ENCODE assay signal across 1 cellular context in the genomic region with DNA sequence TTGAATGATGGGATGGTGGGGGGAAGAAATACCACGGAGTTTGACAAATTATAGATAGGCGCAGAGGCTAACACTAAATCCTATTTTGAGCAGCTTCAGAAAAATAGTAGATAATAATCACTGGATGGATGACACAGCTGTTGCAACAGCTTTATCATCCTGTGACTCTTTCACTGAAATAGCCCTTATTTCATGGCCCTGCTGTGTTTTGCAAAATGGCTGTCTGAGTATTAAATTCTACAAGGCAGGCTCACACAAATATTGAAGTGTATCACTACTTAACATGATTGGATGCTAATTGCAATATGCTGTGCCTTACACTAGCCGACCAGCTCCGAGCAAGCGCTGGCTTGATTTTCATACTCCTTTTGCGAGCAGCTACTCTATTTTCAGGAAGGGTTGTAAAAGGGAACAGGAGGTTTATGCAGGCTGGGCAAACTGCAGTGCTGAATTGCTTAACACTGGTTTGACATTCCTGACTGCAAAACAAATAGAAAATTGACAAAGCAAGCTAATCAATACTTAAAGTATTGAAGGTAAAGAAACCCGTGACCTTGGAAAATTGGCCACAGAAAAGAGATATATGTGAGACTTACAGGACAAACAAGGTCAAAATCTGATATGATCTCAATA.
A peak's percentile ranks its signal among the peaks of the same experiment; 100 is the strongest.
TF ChIP-seq lines count a peak whose summit lies in the region.

No MANE protein-coding gene starts in this region.

TF ChIP-seq in HepG2, 621 proteins besides CTCF, POLR2A, EP300 and RAD21 (continued from another document and continues in another):
- peak; percentile 42; the same call in 1 of the 2 replicates for TF ChIP-seq BCL6 (CRISPR knock-in tag; IDR thresholded peaks at IDR 0.05)
- TF ChIP-seq, protein P1, sequence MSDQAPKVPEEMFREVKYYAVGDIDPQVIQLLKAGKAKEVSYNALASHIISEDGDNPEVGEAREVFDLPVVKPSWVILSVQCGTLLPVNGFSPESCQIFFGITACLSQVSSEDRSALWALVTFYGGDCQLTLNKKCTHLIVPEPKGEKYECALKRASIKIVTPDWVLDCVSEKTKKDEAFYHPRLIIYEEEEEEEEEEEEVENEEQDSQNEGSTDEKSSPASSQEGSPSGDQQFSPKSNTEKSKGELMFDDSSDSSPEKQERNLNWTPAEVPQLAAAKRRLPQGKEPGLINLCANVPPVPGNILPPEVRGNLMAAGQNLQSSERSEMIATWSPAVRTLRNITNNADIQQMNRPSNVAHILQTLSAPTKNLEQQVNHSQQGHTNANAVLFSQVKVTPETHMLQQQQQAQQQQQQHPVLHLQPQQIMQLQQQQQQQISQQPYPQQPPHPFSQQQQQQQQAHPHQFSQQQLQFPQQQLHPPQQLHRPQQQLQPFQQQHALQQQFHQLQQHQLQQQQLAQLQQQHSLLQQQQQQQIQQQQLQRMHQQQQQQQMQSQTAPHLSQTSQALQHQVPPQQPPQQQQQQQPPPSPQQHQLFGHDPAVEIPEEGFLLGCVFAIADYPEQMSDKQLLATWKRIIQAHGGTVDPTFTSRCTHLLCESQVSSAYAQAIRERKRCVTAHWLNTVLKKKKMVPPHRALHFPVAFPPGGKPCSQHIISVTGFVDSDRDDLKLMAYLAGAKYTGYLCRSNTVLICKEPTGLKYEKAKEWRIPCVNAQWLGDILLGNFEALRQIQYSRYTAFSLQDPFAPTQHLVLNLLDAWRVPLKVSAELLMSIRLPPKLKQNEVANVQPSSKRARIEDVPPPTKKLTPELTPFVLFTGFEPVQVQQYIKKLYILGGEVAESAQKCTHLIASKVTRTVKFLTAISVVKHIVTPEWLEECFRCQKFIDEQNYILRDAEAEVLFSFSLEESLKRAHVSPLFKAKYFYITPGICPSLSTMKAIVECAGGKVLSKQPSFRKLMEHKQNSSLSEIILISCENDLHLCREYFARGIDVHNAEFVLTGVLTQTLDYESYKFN (CRISPR knock-in tag; conservative IDR thresholded peaks at IDR 0.05), result peak; percentile 39; the same call in 1 of the 2 replicates
- TF ChIP-seq ZBTB42 (CRISPR knock-in tag; IDR thresholded peaks at IDR 0.05), result no peak
- TF ChIP-seq NR2F2 (IDR thresholded peaks at IDR 0.05; ENCODE audit: borderline replicate concordance, low read depth), result 0 out of 2 replicates have a peak, but pooled peaks have one; percentile 23
- TF ChIP-seq ONECUT2 (CRISPR knock-in tag; IDR thresholded peaks at IDR 0.05), result peak; percentile 89
- TF ChIP-seq HHEX (CRISPR knock-in tag; IDR thresholded peaks at IDR 0.05), result peak; percentile 63; the same call in 1 of the 2 replicates
- no peak for TF ChIP-seq SNAPC2 (CRISPR knock-in tag; IDR thresholded peaks at IDR 0.05)
- TF ChIP-seq ESRRA (CRISPR knock-in tag; IDR thresholded peaks at IDR 0.05; ENCODE audit: low read depth), result no peak
- no peak for TF ChIP-seq MYC (CRISPR knock-in tag; IDR thresholded peaks at IDR 0.05; ENCODE audit: borderline replicate concordance)
- peak; percentile 55; the same call in 1 of the 2 replicates for TF ChIP-seq NFIC (IDR thresholded peaks at IDR 0.05; ENCODE audit: low read length)
- TF ChIP-seq SAFB2 (CRISPR knock-in tag; IDR thresholded peaks at IDR 0.05; ENCODE audit: borderline replicate concordance, low read depth), result no peak
- TF ChIP-seq ATF7 (IDR thresholded peaks at IDR 0.05), result no peak
- no peak for TF ChIP-seq ATF7 (CRISPR knock-in tag; IDR thresholded peaks at IDR 0.05)
- peak; percentile 56; the same call in 1 of the 2 replicates for TF ChIP-seq FOXA3 (CRISPR knock-in tag; IDR thresholded peaks at IDR 0.05)
- TF ChIP-seq ZSCAN22 (CRISPR knock-in tag; IDR thresholded peaks at IDR 0.05), result no peak
- TF ChIP-seq NCOA2 (CRISPR knock-in tag; IDR thresholded peaks at IDR 0.05), result 0 out of 2 replicates have a peak, but pooled peaks have one; percentile 47
- TF ChIP-seq ZNF503 (CRISPR knock-in tag; IDR thresholded peaks at IDR 0.05), result peak; percentile 27; the same call in 1 of the 2 replicates
- TF ChIP-seq SOX13 (IDR thresholded peaks at IDR 0.05), result no peak
- TF ChIP-seq SOX13 (CRISPR knock-in tag; conservative IDR thresholded peaks at IDR 0.05 in 1 of 2, IDR thresholded peaks at IDR 0.05 in 1 of 2), result peak in 1 of 2 experiments; percentile 17; a peak in 1 of 4 replicates
- TF ChIP-seq, protein P2, sequence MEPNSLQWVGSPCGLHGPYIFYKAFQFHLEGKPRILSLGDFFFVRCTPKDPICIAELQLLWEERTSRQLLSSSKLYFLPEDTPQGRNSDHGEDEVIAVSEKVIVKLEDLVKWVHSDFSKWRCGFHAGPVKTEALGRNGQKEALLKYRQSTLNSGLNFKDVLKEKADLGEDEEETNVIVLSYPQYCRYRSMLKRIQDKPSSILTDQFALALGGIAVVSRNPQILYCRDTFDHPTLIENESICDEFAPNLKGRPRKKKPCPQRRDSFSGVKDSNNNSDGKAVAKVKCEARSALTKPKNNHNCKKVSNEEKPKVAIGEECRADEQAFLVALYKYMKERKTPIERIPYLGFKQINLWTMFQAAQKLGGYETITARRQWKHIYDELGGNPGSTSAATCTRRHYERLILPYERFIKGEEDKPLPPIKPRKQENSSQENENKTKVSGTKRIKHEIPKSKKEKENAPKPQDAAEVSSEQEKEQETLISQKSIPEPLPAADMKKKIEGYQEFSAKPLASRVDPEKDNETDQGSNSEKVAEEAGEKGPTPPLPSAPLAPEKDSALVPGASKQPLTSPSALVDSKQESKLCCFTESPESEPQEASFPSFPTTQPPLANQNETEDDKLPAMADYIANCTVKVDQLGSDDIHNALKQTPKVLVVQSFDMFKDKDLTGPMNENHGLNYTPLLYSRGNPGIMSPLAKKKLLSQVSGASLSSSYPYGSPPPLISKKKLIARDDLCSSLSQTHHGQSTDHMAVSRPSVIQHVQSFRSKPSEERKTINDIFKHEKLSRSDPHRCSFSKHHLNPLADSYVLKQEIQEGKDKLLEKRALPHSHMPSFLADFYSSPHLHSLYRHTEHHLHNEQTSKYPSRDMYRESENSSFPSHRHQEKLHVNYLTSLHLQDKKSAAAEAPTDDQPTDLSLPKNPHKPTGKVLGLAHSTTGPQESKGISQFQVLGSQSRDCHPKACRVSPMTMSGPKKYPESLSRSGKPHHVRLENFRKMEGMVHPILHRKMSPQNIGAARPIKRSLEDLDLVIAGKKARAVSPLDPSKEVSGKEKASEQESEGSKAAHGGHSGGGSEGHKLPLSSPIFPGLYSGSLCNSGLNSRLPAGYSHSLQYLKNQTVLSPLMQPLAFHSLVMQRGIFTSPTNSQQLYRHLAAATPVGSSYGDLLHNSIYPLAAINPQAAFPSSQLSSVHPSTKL (CRISPR knock-in tag; IDR thresholded peaks at IDR 0.05), result peak; percentile 42; the same call in 1 of the 2 replicates
- peak; percentile 63; the same call in 1 of the 2 replicates for TF ChIP-seq SALL1 (CRISPR knock-in tag; IDR thresholded peaks at IDR 0.05)
- peak; percentile 84 for TF ChIP-seq HMG20B (CRISPR knock-in tag; conservative IDR thresholded peaks at IDR 0.05)
- TF ChIP-seq HMG20A (CRISPR knock-in tag; IDR thresholded peaks at IDR 0.05; ENCODE audit: borderline replicate concordance), result 0 out of 2 replicates have a peak, but pooled peaks have one; percentile 45
- no peak for TF ChIP-seq ZBTB26 (CRISPR knock-in tag; IDR thresholded peaks at IDR 0.05; ENCODE audit: borderline replicate concordance)
- TF ChIP-seq ZNF567 (CRISPR knock-in tag; IDR thresholded peaks at IDR 0.05; ENCODE audit: borderline replicate concordance), result no peak
- TF ChIP-seq, protein P3, sequence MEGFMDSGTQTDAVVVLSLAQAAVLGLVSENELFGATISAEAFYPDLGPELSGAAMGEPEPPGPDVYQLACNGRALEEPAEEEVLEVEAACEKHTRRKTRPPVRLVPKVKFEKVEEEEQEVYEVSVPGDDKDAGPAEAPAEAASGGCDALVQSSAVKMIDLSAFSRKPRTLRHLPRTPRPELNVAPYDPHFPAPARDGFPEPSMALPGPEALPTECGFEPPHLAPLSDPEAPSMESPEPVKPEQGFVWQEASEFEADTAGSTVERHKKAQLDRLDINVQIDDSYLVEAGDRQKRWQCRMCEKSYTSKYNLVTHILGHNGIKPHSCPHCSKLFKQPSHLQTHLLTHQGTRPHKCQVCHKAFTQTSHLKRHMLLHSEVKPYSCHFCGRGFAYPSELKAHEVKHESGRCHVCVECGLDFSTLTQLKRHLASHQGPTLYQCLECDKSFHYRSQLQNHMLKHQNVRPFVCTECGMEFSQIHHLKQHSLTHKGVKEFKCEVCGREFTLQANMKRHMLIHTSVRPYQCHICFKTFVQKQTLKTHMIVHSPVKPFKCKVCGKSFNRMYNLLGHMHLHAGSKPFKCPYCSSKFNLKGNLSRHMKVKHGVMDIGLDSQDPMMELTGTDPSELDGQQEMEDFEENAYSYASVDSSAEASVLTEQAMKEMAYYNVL (CRISPR knock-in tag; IDR thresholded peaks at IDR 0.05; ENCODE audit: borderline replicate concordance), result no peak
- TF ChIP-seq HDAC1 (CRISPR knock-in tag; IDR thresholded peaks at IDR 0.05), result peak; percentile 67
- no peak for TF ChIP-seq ATRX (CRISPR knock-in tag; IDR thresholded peaks at IDR 0.05; ENCODE audit: borderline replicate concordance)
- TF ChIP-seq, protein P4, sequence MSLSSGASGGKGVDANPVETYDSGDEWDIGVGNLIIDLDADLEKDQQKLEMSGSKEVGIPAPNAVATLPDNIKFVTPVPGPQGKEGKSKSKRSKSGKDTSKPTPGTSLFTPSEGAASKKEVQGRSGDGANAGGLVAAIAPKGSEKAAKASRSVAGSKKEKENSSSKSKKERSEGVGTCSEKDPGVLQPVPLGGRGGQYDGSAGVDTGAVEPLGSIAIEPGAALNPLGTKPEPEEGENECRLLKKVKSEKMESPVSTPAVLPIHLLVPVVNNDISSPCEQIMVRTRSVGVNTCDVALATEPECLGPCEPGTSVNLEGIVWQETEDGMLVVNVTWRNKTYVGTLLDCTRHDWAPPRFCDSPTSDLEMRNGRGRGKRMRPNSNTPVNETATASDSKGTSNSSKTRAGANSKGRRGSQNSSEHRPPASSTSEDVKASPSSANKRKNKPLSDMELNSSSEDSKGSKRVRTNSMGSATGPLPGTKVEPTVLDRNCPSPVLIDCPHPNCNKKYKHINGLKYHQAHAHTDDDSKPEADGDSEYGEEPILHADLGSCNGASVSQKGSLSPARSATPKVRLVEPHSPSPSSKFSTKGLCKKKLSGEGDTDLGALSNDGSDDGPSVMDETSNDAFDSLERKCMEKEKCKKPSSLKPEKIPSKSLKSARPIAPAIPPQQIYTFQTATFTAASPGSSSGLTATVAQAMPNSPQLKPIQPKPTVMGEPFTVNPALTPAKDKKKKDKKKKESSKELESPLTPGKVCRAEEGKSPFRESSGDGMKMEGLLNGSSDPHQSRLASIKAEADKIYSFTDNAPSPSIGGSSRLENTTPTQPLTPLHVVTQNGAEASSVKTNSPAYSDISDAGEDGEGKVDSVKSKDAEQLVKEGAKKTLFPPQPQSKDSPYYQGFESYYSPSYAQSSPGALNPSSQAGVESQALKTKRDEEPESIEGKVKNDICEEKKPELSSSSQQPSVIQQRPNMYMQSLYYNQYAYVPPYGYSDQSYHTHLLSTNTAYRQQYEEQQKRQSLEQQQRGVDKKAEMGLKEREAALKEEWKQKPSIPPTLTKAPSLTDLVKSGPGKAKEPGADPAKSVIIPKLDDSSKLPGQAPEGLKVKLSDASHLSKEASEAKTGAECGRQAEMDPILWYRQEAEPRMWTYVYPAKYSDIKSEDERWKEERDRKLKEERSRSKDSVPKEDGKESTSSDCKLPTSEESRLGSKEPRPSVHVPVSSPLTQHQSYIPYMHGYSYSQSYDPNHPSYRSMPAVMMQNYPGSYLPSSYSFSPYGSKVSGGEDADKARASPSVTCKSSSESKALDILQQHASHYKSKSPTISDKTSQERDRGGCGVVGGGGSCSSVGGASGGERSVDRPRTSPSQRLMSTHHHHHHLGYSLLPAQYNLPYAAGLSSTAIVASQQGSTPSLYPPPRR (CRISPR knock-in tag; IDR thresholded peaks at IDR 0.05; ENCODE audit: borderline replicate concordance), result peak; percentile 67; the same call in 1 of the 2 replicates
- no peak for TF ChIP-seq ZNF615 (CRISPR knock-in tag; IDR thresholded peaks at IDR 0.05; ENCODE audit: borderline replicate concordance)
- TF ChIP-seq ZNF775 (CRISPR knock-in tag; IDR thresholded peaks at IDR 0.05; ENCODE audit: borderline replicate concordance), result no peak
- peak; percentile 50 for TF ChIP-seq TEAD3 (CRISPR knock-in tag; optimal IDR thresholded peaks at IDR 0.05; ENCODE audit: borderline replicate concordance)
- TF ChIP-seq GATAD2A (CRISPR knock-in tag; IDR thresholded peaks at IDR 0.05), result peak; percentile 85
- TF ChIP-seq GPN1 (CRISPR knock-in tag; IDR thresholded peaks at IDR 0.05; ENCODE audit: borderline replicate concordance), result no peak
- TF ChIP-seq ZBTB3 (CRISPR knock-in tag; IDR thresholded peaks at IDR 0.05; ENCODE audit: borderline replicate concordance, low read depth), result peak; percentile 83; the same call in 1 of the 2 replicates
- TF ChIP-seq KLF15 (CRISPR knock-in tag; IDR thresholded peaks at IDR 0.05; ENCODE audit: borderline replicate concordance), result no peak
- TF ChIP-seq POGZ (CRISPR knock-in tag; IDR thresholded peaks at IDR 0.05), result no peak
- TF ChIP-seq FOXA1 (IDR thresholded peaks at IDR 0.05), result no peak
- TF ChIP-seq FOXA1 (CRISPR knock-in tag; IDR thresholded peaks at IDR 0.05), result 0 out of 2 replicates have a peak, but pooled peaks have one; percentile 10
- peak; percentile 79; the same call in 1 of the 2 replicates for TF ChIP-seq CEBPB (IDR thresholded peaks at IDR 0.05; ENCODE audit: borderline replicate concordance, low read depth, low read length)
- TF ChIP-seq ZNF597 (CRISPR knock-in tag; IDR thresholded peaks at IDR 0.05), result no peak
- TF ChIP-seq EZH2 (conservative IDR thresholded peaks at IDR 0.05; ENCODE audit: low read depth, low read length), result no peak
